33 cellular contexts compared by ENCODE assay signal in genomic region chr14:63565448-63565847, GRCh38.
"Had no signal": no experiment of that assay in that cellular context is flagged by ENCODE, and none has a peak within 500 bp of the region (broad histone marks: within the 10 kb centered on the region; RNA-seq: fewer than 3 reads in every experiment).

No MANE protein-coding gene starts in this region.

- H3K9me3 Mint-ChIP-seq: activated CD4-positive, alpha-beta memory T cell treated with anti-CD3 and anti-CD28 coated beads, Interleukin-2, amount 10 ng/mL, durations not matched to agents 7 days and 5 days; activated naive CD4-positive, alpha-beta T cell treated with anti-CD3 and anti-CD28 coated beads, Interleukin-2, amount 10 ng/mL, durations not matched to agents 7 days and 5 days; activated naive CD8-positive, alpha-beta T cell treated with anti-CD3 and anti-CD28 coated beads, Interleukin-2, amount 50 U/mL, for 24 hours had no signal

- DNase-seq: activated CD4-positive, alpha-beta memory T cell treated with anti-CD3 and anti-CD28 coated beads, Interleukin-2, amount 10 ng/mL, durations not matched to agents 7 days and 5 days; activated CD4-positive, alpha-beta T cell treated with anti-CD3 and anti-CD28 coated beads for 1 hour; activated CD4-positive, alpha-beta T cell treated with anti-CD3 and anti-CD28 coated beads for 48 hours; activated CD4-positive, CD25-positive, alpha-beta regulatory T cell; activated CD8-positive, alpha-beta memory T cell treated with anti-CD3 and anti-CD28 coated beads for 24 hours; activated CD8-positive, alpha-beta memory T cell treated with anti-CD3 and anti-CD28 coated beads, Interleukin-2, amount 10 ng/mL, durations not matched to agents 7 days and 5 days; activated CD8-positive, alpha-beta memory T cell treated with anti-CD3 and anti-CD28 coated beads, Interleukin-2, amount 50 U/mL, for 48 hours; activated effector memory CD4-positive, alpha-beta T cell treated with Interleukin-2 at 50 U/mL for 16 hours; activated naive CD4-positive, alpha-beta T cell treated with anti-CD3 and anti-CD28 coated beads, Interleukin-2, amount 10 ng/mL, durations not matched to agents 7 days and 5 days; activated naive CD8-positive, alpha-beta T cell treated with anti-CD3 and anti-CD28 coated beads, Interleukin-2, amount 50 U/mL, for 24 hours; activated T-cell treated with anti-CD3 and anti-CD28 coated beads, Interleukin-2, amount 50 U/mL, for 48 hours; anterior cingulate cortex; central memory CD4-positive, alpha-beta T cell; NCI-H1092 treated with DMSO at 0.1 percent for 48 hours; NCI-H1417; NCI-H146; NCI-H187; NCI-H2029 treated with DMSO at 0.1 percent for 48 hours; NCI-H2107; NCI-H510A; NCI-H526; NCI-H748 treated with DMSO at 0.1 percent for 48 hours; NK-92 treated with Interleukin-12 subunit alpha and Interleukin-12 subunit beta, amount 100 ng/mL, for 24 hours; SJCRH30; T1000; WERI-Rb-1 had no signal

- H2AFZ ChIP-seq: PC-9 had no signal

- H3K27ac Mint-ChIP-seq: activated CD4-positive, alpha-beta memory T cell treated with anti-CD3 and anti-CD28 coated beads, Interleukin-2, amount 10 ng/mL, durations not matched to agents 7 days and 5 days; activated CD8-positive, alpha-beta memory T cell treated with anti-CD3 and anti-CD28 coated beads, Interleukin-2, amount 10 ng/mL, durations not matched to agents 7 days and 5 days; activated naive CD4-positive, alpha-beta T cell treated with anti-CD3 and anti-CD28 coated beads, Interleukin-2, amount 10 ng/mL, durations not matched to agents 7 days and 5 days; activated naive CD8-positive, alpha-beta T cell; activated naive CD8-positive, alpha-beta T cell treated with anti-CD3 and anti-CD28 coated beads, Interleukin-2, amount 50 U/mL, for 24 hours; brain had no signal

- H3K9ac ChIP-seq: KMS-11 had no signal

- H3K4me3 Mint-ChIP-seq: activated CD4-positive, alpha-beta memory T cell treated with anti-CD3 and anti-CD28 coated beads, Interleukin-2, amount 10 ng/mL, durations not matched to agents 7 days and 5 days; activated CD8-positive, alpha-beta memory T cell treated with anti-CD3 and anti-CD28 coated beads, Interleukin-2, amount 10 ng/mL, durations not matched to agents 7 days and 5 days; activated naive CD4-positive, alpha-beta T cell treated with anti-CD3 and anti-CD28 coated beads, Interleukin-2, amount 10 ng/mL, durations not matched to agents 7 days and 5 days; activated naive CD8-positive, alpha-beta T cell; activated naive CD8-positive, alpha-beta T cell treated with anti-CD3 and anti-CD28 coated beads, Interleukin-2, amount 50 U/mL, for 24 hours; brain had no signal

- H3K4me3 ChIP-seq: PC-9, SJCRH30, SK-N-MC had no signal

- H3K36me3 ChIP-seq: SJCRH30, WERI-Rb-1 had no signal

- H3K27ac ChIP-seq: KMS-11, PC-9, RWPE1, SJCRH30, SK-N-MC, WERI-Rb-1 had no signal

- H3K4me1 ChIP-seq: SJCRH30 had no signal

- ATAC-seq: activated CD8-positive, alpha-beta memory T cell treated with anti-CD3 and anti-CD28 coated beads, Interleukin-2, amount 10 ng/mL, durations not matched to agents 7 days and 5 days; activated naive CD8-positive, alpha-beta T cell treated with anti-CD3 and anti-CD28 coated beads, Interleukin-2, amount 50 U/mL, for 24 hours; Right ventricle myocardium inferior had no signal

- H3K36me3 Mint-ChIP-seq: activated CD8-positive, alpha-beta memory T cell treated with anti-CD3 and anti-CD28 coated beads, Interleukin-2, amount 10 ng/mL, durations not matched to agents 7 days and 5 days; activated naive CD4-positive, alpha-beta T cell treated with anti-CD3 and anti-CD28 coated beads, Interleukin-2, amount 10 ng/mL, durations not matched to agents 7 days and 5 days; activated naive CD8-positive, alpha-beta T cell; brain had no signal

- H3K4me1 Mint-ChIP-seq: activated CD4-positive, alpha-beta memory T cell treated with anti-CD3 and anti-CD28 coated beads, Interleukin-2, amount 10 ng/mL, durations not matched to agents 7 days and 5 days; activated CD8-positive, alpha-beta memory T cell treated with anti-CD3 and anti-CD28 coated beads, Interleukin-2, amount 10 ng/mL, durations not matched to agents 7 days and 5 days; activated naive CD4-positive, alpha-beta T cell treated with anti-CD3 and anti-CD28 coated beads, Interleukin-2, amount 10 ng/mL, durations not matched to agents 7 days and 5 days; activated naive CD8-positive, alpha-beta T cell treated with anti-CD3 and anti-CD28 coated beads, Interleukin-2, amount 50 U/mL, for 24 hours; brain had no signal

- H3K27me3 Mint-ChIP-seq: activated naive CD8-positive, alpha-beta T cell; brain had no signal

- H3K9me3 ChIP-seq: SJCRH30 had no signal

- H3K4me2 ChIP-seq: KMS-11, PC-9 had no signal

- H3K27me3 ChIP-seq: SJCRH30 had no signal
